ENCODE assay signal across 8 cellular contexts in the genomic region with DNA sequence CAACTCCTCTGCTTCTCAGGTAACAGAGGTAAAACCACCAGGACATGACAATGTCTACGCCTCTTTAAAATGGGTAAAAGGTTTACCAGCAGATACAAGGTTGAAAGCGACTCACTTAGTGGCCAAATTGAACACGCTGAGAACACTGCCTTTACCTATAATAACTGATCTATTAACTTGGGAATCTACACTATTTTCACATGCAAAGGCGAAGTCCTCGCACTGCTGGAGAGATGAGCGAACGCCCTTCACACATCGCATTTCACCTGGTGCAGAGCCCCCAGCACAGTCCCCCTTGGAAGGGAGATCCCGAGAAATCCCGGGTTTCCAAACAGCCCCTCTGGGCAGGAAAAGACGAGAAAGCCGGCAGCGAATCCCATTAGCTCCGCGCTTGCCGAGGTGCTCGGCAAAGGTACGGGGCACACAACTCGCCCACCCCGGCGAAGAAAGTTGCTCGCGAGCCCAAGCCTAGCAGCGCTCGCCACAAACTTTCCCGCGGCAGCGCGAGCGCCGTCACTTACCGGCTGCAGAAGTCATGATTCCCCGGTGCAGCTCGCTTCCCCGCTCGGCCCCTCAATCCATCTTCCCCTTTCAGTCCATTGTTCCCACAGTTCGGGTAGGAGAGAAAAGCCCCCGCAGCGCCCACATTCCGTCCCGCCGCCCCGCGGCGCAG. TPM values are rescaled to one million over a fixed set of nuclear protein-coding genes. Genes with fewer than 3 reads are reported as not detected.
DNase-seq lines count a peak whose midpoint lies in the region; ATAC-seq, FAIRE-seq and TF ChIP-seq lines count a peak whose summit lies in the region.

No MANE protein-coding gene starts in this region.

- H3K27ac Mint-ChIP-seq in activated CD8-positive, alpha-beta T cell treated with anti-CD3 and anti-CD28 coated beads, Interleukin-2, amount 10 ng/mL, durations not matched to agents 7 days and 5 days, result peak overlapping the region; percentile 79

- H3K36me3 ChIP-seq in gastrocnemius medialis, result no peaks in the 10 kb centered on the region

- DNase-seq in GM12865 (ENCODE audit: low read depth) (peak; percentile 44), HuH-7.5 (ENCODE audit: low spot score) (peak; percentile 34), left ventricle myocardium superior (no peak), gastrocnemius medialis (no peak), frontal cortex (ENCODE audit: low spot score in 2 of 2) (no peak)
- DNase-seq in activated CD8-positive, alpha-beta T cell treated with anti-CD3 and anti-CD28 coated beads, Interleukin-2, amount 10 ng/mL, durations not matched to agents 7 days and 5 days, result peak; percentile 26
- no peak for DNase-seq in NK-92 treated with Interleukin-12 subunit alpha and Interleukin-12 subunit beta, amount 100 ng/mL, for 24 hours (lab: John Stamatoyannopoulos, UW)

- CTCF ChIA-PET in activated CD8-positive, alpha-beta T cell treated with anti-CD3 and anti-CD28 coated beads, Interleukin-2, amount 10 ng/mL, durations not matched to agents 7 days and 5 days (lab: Charles Lee), result interaction anchor here (1.0 to 1.5 kb wide), 8 partner anchors 45 to 318 kb away, joined by 3 to 7 read pairs (median 4); partner anchors contain the start of gene METAP2

- H3K27me3 ChIP-seq in gastrocnemius medialis, result no peaks in the 10 kb centered on the region

- intact Hi-C loops in left ventricle myocardium superior (cut with micrococcal nuclease) (loop anchor here (5.0 kb wide), 1 partner anchor 100 kb away; no protein-coding TSS in a partner anchor), gastrocnemius medialis (cut with DNase I; ENCODE audit: low total_unique reads) (loop anchor here (1.0 to 10.0 kb wide), 4 partner anchors 85 to 572 kb away; partner anchors contain the start of genes METAP2 and NR2C1)

- POLR2A ChIA-PET in activated CD8-positive, alpha-beta T cell treated with anti-CD3 and anti-CD28 coated beads, Interleukin-2, amount 10 ng/mL, durations not matched to agents 7 days and 5 days (lab: Charles Lee), result interaction anchor here (0.8 to 2.9 kb wide), 4 partner anchors 75 to 258 kb away, joined by 3 to 19 read pairs (median 4); partner anchors contain the start of genes METAP2, NDUFA12 and NR2C1

- peaks cover 26% of the 10 kb centered on the region for H3K4me1 Mint-ChIP-seq in activated CD8-positive, alpha-beta T cell treated with anti-CD3 and anti-CD28 coated beads, Interleukin-2, amount 10 ng/mL, durations not matched to agents 7 days and 5 days (ENCODE audit: low read depth)

- no peak for TF ChIP-seq POLR2A in gastrocnemius medialis (IDR thresholded peaks at IDR 0.05)

- H3K4me1 ChIP-seq in gastrocnemius medialis, result peaks cover 36 to 43% of the 10 kb centered on the region in 2 donors

- H3K4me3 Mint-ChIP-seq in activated CD8-positive, alpha-beta T cell treated with anti-CD3 and anti-CD28 coated beads, Interleukin-2, amount 10 ng/mL, durations not matched to agents 7 days and 5 days, result peak overlapping the region; percentile 89

- in situ Hi-C loops in gastrocnemius medialis (cut with MboI; ENCODE audit: low sequenced_read_pairs in 4 of 4), result no loop called here

- FAIRE-seq in frontal cortex (lab: Jason Lieb, UNC), result no peak

- peak; percentile 20 for ATAC-seq in GM21529 (IDR thresholded peaks at IDR 0.05; ENCODE audit: unreplicated experiment)
- peak; percentile 21 for ATAC-seq in activated CD8-positive, alpha-beta T cell treated with anti-CD3 and anti-CD28 coated beads, Interleukin-2, amount 10 ng/mL, durations not matched to agents 7 days and 5 days
- ATAC-seq in left ventricle myocardium superior, result peak; percentile 20
- peak; percentile 35 for ATAC-seq in gastrocnemius medialis

- H3K9me3 ChIP-seq in gastrocnemius medialis, result no peaks in the 10 kb centered on the region

- H3K27me3 Mint-ChIP-seq in activated CD8-positive, alpha-beta T cell treated with anti-CD3 and anti-CD28 coated beads, Interleukin-2, amount 10 ng/mL, durations not matched to agents 7 days and 5 days (ENCODE audit: low read depth), result peaks cover 11% of the 10 kb centered on the region

- no peaks in the 10 kb centered on the region for H3K9me3 Mint-ChIP-seq in activated CD8-positive, alpha-beta T cell treated with anti-CD3 and anti-CD28 coated beads, Interleukin-2, amount 10 ng/mL, durations not matched to agents 7 days and 5 days (ENCODE audit: insufficient read depth)

- H3K4me3 ChIP-seq in GM12865 (ENCODE audit: low read depth, low read length) (peak overlapping the region; percentile 89), gastrocnemius medialis (peak overlapping the region; percentile 73 to 94 (median 88))

- peak overlapping the region; percentile 90 to 98 (median 96) for H3K27ac ChIP-seq in gastrocnemius medialis

- H3K36me3 Mint-ChIP-seq in activated CD8-positive, alpha-beta T cell treated with anti-CD3 and anti-CD28 coated beads, Interleukin-2, amount 10 ng/mL, durations not matched to agents 7 days and 5 days (ENCODE audit: low read depth), result peaks cover 8% of the 10 kb centered on the region

- no peak for TF ChIP-seq CTCF in GM12865 (IDR thresholded peaks at IDR 0.05; ENCODE audit: insufficient read depth, low read depth, low read length, missing control alignments)
- no peak for TF ChIP-seq CTCF in gastrocnemius medialis (IDR thresholded peaks at IDR 0.05 in 4 of 5, conservative IDR thresholded peaks at IDR 0.05 in 1 of 5)

RNA-seq across cellular contexts. Expression of gene FGD6, which starts 0.4 kb away (rescaled TPM):
- under 1 TPM; 0.50 to 0.70 TPM for total RNA-seq in activated CD8-positive, alpha-beta T cell treated with anti-CD3 and anti-CD28 coated beads, Interleukin-2, amount 10 ng/mL, durations not matched to agents 7 days and 5 days
- total RNA-seq in left ventricle myocardium superior (23.5 TPM), gastrocnemius medialis (1 to 10 TPM; 2.9 to 8.4 (median 4.4) TPM), frontal cortex (12.6 TPM)

RNA-seq across cellular contexts. Expression of gene VEZT, which starts 0.8 kb away (rescaled TPM):
- total RNA-seq in activated CD8-positive, alpha-beta T cell treated with anti-CD3 and anti-CD28 coated beads, Interleukin-2, amount 10 ng/mL, durations not matched to agents 7 days and 5 days, result 10 to 100 TPM; 29.0 to 31.0 TPM
- 59.0 TPM for total RNA-seq in left ventricle myocardium superior
- total RNA-seq in gastrocnemius medialis, result 100 to 1,000 TPM; 100 to 131 (median 118) TPM
- total RNA-seq in frontal cortex, result 293 TPM

Comparison
In these comparisons a context has a peak if more than half of its experiments do, and no peak if none do; other contexts are left out.
1. DNase-seq: peak in GM12865 (single experiment), HuH-7.5 (single experiment) and activated CD8-positive, alpha-beta T cell treated with anti-CD3 and anti-CD28 coated beads, Interleukin-2, amount 10 ng/mL, durations not matched to agents 7 days and 5 days (single experiment); none in left ventricle myocardium superior (single experiment), gastrocnemius medialis (0 of 2), frontal cortex (0 of 2) and NK-92 treated with Interleukin-12 subunit alpha and Interleukin-12 subunit beta, amount 100 ng/mL, for 24 hours (single experiment).
2. Peak in every context shown above with its lines, with median percentiles within 50 percentile points of each other: ATAC-seq.